Comparison of ENCODE assay signal across 9 cellular contexts in the genomic region with DNA sequence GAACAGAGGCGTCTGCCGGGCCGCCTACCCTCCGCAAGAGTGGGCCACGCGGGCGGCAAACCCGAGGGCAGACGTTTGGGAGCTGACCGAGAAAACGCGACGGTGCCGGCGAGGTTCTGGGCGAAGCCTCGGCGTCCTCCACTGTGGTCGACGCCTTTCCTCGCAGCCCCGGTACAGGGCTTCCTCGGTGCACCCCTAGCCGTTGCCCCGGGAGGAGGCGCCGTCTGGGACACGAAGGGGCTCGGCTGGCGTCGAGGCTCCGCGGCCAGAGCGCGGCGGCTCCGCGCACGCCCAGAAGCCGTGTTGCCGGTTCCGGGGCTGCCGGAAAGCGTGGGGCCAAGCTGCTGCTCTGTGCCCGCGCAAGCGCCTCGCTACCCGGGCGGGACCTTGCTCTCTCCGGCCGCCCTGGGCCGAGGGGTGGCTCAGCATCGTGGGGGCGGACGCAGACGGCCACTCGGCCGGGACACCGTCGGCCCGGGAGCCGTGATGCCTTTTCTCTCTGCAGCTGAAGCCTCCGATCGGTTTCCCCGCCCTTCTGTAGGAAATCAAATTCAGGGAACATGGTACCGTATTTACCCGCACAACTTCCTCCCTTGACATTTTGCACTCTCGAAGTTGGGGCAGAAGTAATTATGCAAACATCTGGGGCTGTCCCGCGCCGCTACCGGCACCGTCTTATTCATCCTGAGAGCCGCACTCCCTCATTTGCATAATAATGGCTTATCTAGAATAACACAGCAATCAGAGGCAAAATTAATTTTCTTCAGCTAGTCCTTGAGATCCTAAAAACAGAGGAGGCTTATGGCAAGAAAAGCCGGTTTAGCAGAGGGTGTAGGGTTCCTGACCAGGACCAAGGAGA. TPM values are rescaled to one million over a fixed set of nuclear protein-coding genes. Genes with fewer than 3 reads are reported as not detected.
DNase-seq lines count a peak whose midpoint lies in the region; ATAC-seq, FAIRE-seq and TF ChIP-seq lines count a peak whose summit lies in the region.
"Had no signal": no experiment of that assay in that cellular context is flagged by ENCODE, and none has a peak within 500 bp of the region (broad histone marks: within the 10 kb centered on the region; RNA-seq: fewer than 3 reads in every experiment).

No MANE protein-coding gene starts in this region.

- H3K9me3 ChIP-seq in breast epithelium, result no peaks in the 10 kb centered on the region
- H3K9me3 ChIP-seq in skeletal muscle satellite cell (replicated peaks; ENCODE audit: low read length), result no peaks in the 10 kb centered on the region

- no peak for FAIRE-seq in frontal cortex (lab: Jason Lieb, UNC)
- FAIRE-seq: TTC549 had no signal

- H3K4me1 ChIP-seq in breast epithelium, result peaks cover 0 to 26% of the 10 kb centered on the region in 2 donors
- peaks cover 15% of the 10 kb centered on the region for H3K4me1 ChIP-seq in skeletal muscle satellite cell (ENCODE audit: control insufficient read depth, insufficient read depth, low read length)

- ATAC-seq in GM18511 (IDR thresholded peaks at IDR 0.05; ENCODE audit: unreplicated experiment) (peak; percentile 65), HG02798 (IDR thresholded peaks at IDR 0.05; ENCODE audit: poor library complexity, unreplicated experiment) (peak; percentile 54), sciatic nerve (no peak)

- TF ChIP-seq CTCF in breast epithelium (IDR thresholded peaks at IDR 0.05), result no peak

- intact Hi-C loops in breast epithelium (cut with DNase I; ENCODE audit: low total_unique reads), result no loop called here
- intact Hi-C loops in sciatic nerve (cut with DNase I), result no loop called here

- no peak overlapping the region for H3K27ac ChIP-seq in breast epithelium

- H3K4me3 ChIP-seq in breast epithelium, result peak overlapping the region in 2 of 3 donors; percentile 8 to 57
- peak overlapping the region; percentile 60 for H3K4me3 ChIP-seq in skeletal muscle satellite cell (ENCODE audit: low read length)

- H3K4me2 ChIP-seq in skeletal muscle satellite cell (ENCODE audit: low read length), result peak overlapping the region; percentile 70

- TF ChIP-seq POLR2A in breast epithelium (IDR thresholded peaks at IDR 0.05), result no peak

- H3K36me3 ChIP-seq in breast epithelium, result no peaks in the 10 kb centered on the region
- no peaks in the 10 kb centered on the region for H3K36me3 ChIP-seq in skeletal muscle satellite cell (ENCODE audit: insufficient read depth, low read length)

- peak; percentile 73 for DNase-seq in RPMI8226
- no peak for DNase-seq in breast epithelium (ENCODE audit: low spot score in 2 of 2)
- DNase-seq in RKO (ENCODE audit: low spot score), result no peak
- no peak for DNase-seq in frontal cortex (ENCODE audit: low spot score in 2 of 2)
- no peak for DNase-seq in sciatic nerve (ENCODE audit: low spot score)

- no peak overlapping the region for H3K9ac ChIP-seq in skeletal muscle satellite cell (ENCODE audit: low read depth, low read length)

- H3K27me3 ChIP-seq in breast epithelium (peaks cover 46 to 100% of the 10 kb centered on the region in 2 donors), skeletal muscle satellite cell (ENCODE audit: control insufficient read depth, insufficient read depth, low read length) (peaks cover 99% of the 10 kb centered on the region)

RNA-seq across cellular contexts. Expression of a gene that starts 7.3 kb away (rescaled TPM):
- total RNA-seq in breast epithelium (1 to 10 TPM; 1.9 to 9.2 (median 6.7) TPM), frontal cortex (7.7 TPM), sciatic nerve (2.0 TPM)
- 1.5 and 3.5 TPM in 2 replicates for total RNA-seq in skeletal muscle satellite cell (2012; rRNA removed)

RNA-seq across cellular contexts. Expression of a gene that starts 26.3 kb away (rescaled TPM):
- total RNA-seq in breast epithelium (1 to 10 TPM; 1.2 to 2.2 (median 2.0) TPM), frontal cortex (6.1 TPM), sciatic nerve (4.7 TPM)
- 1.8 and 2.4 TPM in 2 replicates for total RNA-seq in skeletal muscle satellite cell (2012; rRNA removed)

RNA-seq across cellular contexts. Expression of a gene that starts 35.0 kb away (rescaled TPM):
- total RNA-seq in breast epithelium, result 10 to 100 TPM; 11.5 to 20.6 (median 13.4) TPM
- 9.9 and 10.9 TPM in 2 replicates for total RNA-seq in skeletal muscle satellite cell (2012; rRNA removed)
- total RNA-seq in frontal cortex, result 18.3 TPM
- 16.8 TPM for total RNA-seq in sciatic nerve
